In the genomic region with DNA sequence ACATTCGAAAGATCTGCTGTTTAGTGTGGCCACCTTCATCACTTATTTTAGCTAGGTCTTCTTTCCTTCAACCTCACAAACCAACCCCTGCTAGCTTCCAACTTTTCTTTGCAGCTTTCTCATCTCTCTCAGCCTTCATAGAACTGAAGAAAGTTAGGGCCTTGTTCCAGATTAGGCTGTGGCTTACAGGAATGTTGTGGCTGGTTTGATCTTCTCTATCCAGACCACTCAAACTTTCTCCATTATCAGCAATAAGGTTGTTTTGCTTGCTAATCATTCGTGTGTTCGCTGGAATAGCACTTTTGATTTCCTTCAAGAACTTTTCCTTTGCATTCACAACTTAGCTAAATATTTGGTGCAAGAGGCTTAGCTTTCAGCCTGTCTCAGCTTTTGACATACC, we compare ENCODE assay signal across 25 cellular contexts.
"Had no signal": no experiment of that assay in that cellular context is flagged by ENCODE, and none has a peak within 500 bp of the region (broad histone marks: within the 10 kb centered on the region; RNA-seq: fewer than 3 reads in every experiment).

No MANE protein-coding gene starts in this region.

- H3K4me3 ChIP-seq: colonic mucosa, esophagus muscularis mucosa, gastroesophageal sphincter, heart left ventricle, hepatocyte, lung, pancreas, right atrium auricular region, smooth muscle cell, suprapubic skin, transverse colon, upper lobe of right lung, uterus had no signal

- ATAC-seq: foreskin keratinocyte; gastroesophageal sphincter; heart left ventricle; natural killer cell; pancreas; sciatic nerve; stimulated activated naive CD8-positive, alpha-beta T cell treated with anti-CD3 and anti-CD28 coated beads, Interleukin-15, amount 100 ng/mL, for 72 hours; upper lobe of right lung had no signal

- H3K27ac ChIP-seq: colonic mucosa, esophagus muscularis mucosa, foreskin keratinocyte, gastroesophageal sphincter, heart left ventricle, hepatocyte, pancreas, right atrium auricular region, suprapubic skin, transverse colon, upper lobe of right lung, uterus had no signal

- FAIRE-seq: endothelial cell of umbilical vein, pancreas had no signal

- DNase-seq: colonic mucosa; effector CD8-positive, alpha-beta T cell; endodermal cell; foreskin keratinocyte; heart left ventricle; natural killer cell; pancreas; stimulated activated CD4-positive, alpha-beta T cell treated with anti-CD3 and anti-CD28 coated beads, Interleukin-12 subunit alpha, Interleukin-12 subunit beta, amount 100 ng/mL, for 4 hours; stimulated activated CD4-positive, alpha-beta T cell treated with anti-CD3 and anti-CD28 coated beads, Interleukin-1b, Interleukin-23, amount 100 ng/mL, for 48 hours; stimulated activated CD4-positive, alpha-beta T cell treated with anti-CD3 and anti-CD28 coated beads, Interleukin-4, amount 100 ng/mL, for 1 hour; stimulated activated CD8-positive, alpha-beta memory T cell treated with anti-CD3 and anti-CD28 coated beads, Interleukin-4, amount 100 ng/mL, for 48 hours; stimulated activated naive CD4-positive, alpha-beta T cell; stimulated activated naive CD8-positive, alpha-beta T cell treated with anti-CD3 and anti-CD28 coated beads, Interleukin-15, amount 100 ng/mL, for 72 hours; transverse colon; upper lobe of right lung; uterus had no signal

- H3K27me3 ChIP-seq: colonic mucosa, esophagus muscularis mucosa, foreskin keratinocyte, gastroesophageal sphincter, heart left ventricle, hepatocyte, pancreas, right atrium auricular region, suprapubic skin, transverse colon, upper lobe of right lung, uterus had no signal

- H3K36me3 ChIP-seq: colonic mucosa had no signal

- H3K4me1 ChIP-seq: colonic mucosa, esophagus muscularis mucosa, foreskin keratinocyte, gastroesophageal sphincter, pancreas, right atrium auricular region, suprapubic skin, transverse colon, upper lobe of right lung, uterus had no signal

- H3K9me3 ChIP-seq: colonic mucosa, pancreas, suprapubic skin, transverse colon, upper lobe of right lung, uterus had no signal
